ENCODE assay signal across 8 cellular contexts in the genomic region with DNA sequence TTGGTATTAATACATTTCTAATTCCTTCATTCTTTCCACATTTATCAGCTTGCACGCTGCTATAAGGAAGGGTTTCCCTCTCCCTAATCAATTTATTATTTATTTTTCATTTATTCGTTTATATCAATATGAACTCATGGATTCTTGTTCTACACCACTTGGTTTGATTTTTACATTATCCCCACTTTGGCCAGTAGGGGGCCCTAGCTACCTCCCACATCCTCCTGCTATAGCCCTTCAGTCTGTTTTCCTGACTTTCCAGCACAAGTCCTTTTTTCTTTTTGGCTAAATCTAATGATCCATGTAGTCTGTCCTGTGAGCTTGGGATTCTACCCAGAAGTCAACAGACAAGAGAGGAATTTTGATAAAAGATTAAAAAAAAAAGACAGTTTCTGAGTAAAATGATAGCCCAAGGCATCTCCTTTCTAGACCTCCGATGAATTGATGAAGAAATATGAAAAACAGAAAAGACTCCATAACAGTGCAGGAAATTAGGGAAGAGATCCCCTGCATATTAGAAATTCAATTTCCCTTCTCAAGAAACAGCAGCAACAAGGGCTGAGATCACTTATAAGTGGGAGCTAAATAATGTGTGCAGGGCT. TPM values are rescaled to one million over a fixed set of nuclear protein-coding genes. Genes with fewer than 3 reads are reported as not detected.
A peak's percentile ranks its signal among the peaks of the same experiment; 100 is the strongest.
DNase-seq lines count a peak whose midpoint lies in the region; ATAC-seq and TF ChIP-seq lines count a peak whose summit lies in the region.

No MANE protein-coding gene starts in this region.

- no peak for ATAC-seq in CD4-positive, alpha-beta T cell (ENCODE audit: poor library complexity)
- ATAC-seq in HG03135 (IDR thresholded peaks at IDR 0.05; ENCODE audit: unreplicated experiment) (no peak), GM21360 (IDR thresholded peaks at IDR 0.05; ENCODE audit: unreplicated experiment) (no peak), GM18511 (IDR thresholded peaks at IDR 0.05; ENCODE audit: unreplicated experiment) (no peak)

- POLR2A ChIA-PET in CD4-positive, alpha-beta T cell (lab: Charles Lee): no interaction called here

- CTCF ChIA-PET in CD4-positive, alpha-beta T cell (lab: Charles Lee): interaction anchor here (0.6 to 2.4 kb wide), 5 partner anchors 10 to 338 kb away, joined by 3 to 26 read pairs (median 3); no protein-coding TSS in a partner anchor

- no peaks in the 10 kb centered on the region for H3F3A ChIP-seq in neural cell (ENCODE audit: insufficient read depth, low read length, poor library complexity, severe bottlenecking)

- no peak for TF ChIP-seq RAD21 in neural cell (conservative IDR thresholded peaks at IDR 0.05)

- no peak overlapping the region for H3K4me2 ChIP-seq in neural cell (ENCODE audit: low read length)

- H3K36me3 ChIP-seq in endodermal cell (ENCODE audit: control insufficient read depth, insufficient read depth, low read length) (no peaks in the 10 kb centered on the region), neural cell (ENCODE audit: insufficient read depth, low read length) (no peaks in the 10 kb centered on the region)

- no peak overlapping the region for H3K4me3 ChIP-seq in GM12864 (ENCODE audit: low read depth, low read length)
- no peak overlapping the region for H3K4me3 ChIP-seq in endodermal cell (ENCODE audit: low read length)
- H3K4me3 ChIP-seq in neural cell (ENCODE audit: low read length): no peak overlapping the region

- DNase-seq in CD4-positive, alpha-beta T cell: no peak
- DNase-seq in GM12864 (ENCODE audit: low read depth) (no peak), OCI-M1 (lab: John Stamatoyannopoulos, UW) (peak; percentile 74), endodermal cell (peak; percentile 70)

- TF ChIP-seq EP300 in neural cell (conservative IDR thresholded peaks at IDR 0.05; ENCODE audit: poor library complexity, severe bottlenecking): no peak

- H3K27ac ChIP-seq in CD4-positive, alpha-beta T cell (ENCODE audit: low read depth, low read length): no peak overlapping the region
- no peak overlapping the region for H3K27ac ChIP-seq in endodermal cell (ENCODE audit: low read depth, low read length)
- no peak overlapping the region for H3K27ac ChIP-seq in neural cell (ENCODE audit: low read length)

- no peaks in the 10 kb centered on the region for H3K79me2 ChIP-seq in neural cell (replicated peaks; ENCODE audit: insufficient read depth, low read length)

- H3K9ac ChIP-seq in endodermal cell (ENCODE audit: extremely low read depth, low read length, poor library complexity, severe bottlenecking): no peak overlapping the region
- H3K9ac ChIP-seq in neural cell (ENCODE audit: low read length): no peak overlapping the region

- TF ChIP-seq CTCF in CD4-positive, alpha-beta T cell (IDR thresholded peaks at IDR 0.05): peak; percentile 79
- TF ChIP-seq CTCF in GM12864 (IDR thresholded peaks at IDR 0.05; ENCODE audit: low read depth, low read length, missing control alignments) (peak; percentile 75), endodermal cell (conservative IDR thresholded peaks at IDR 0.05) (peak; percentile 92), neural cell (IDR thresholded peaks at IDR 0.05; ENCODE audit: poor library complexity, severe bottlenecking) (peak; percentile 39)

- intact Hi-C loops in CD4-positive, alpha-beta T cell (cut with DNase I, micrococcal nuclease): loop anchor here in 1 of 2 experiments (5.0 kb wide), 1 partner anchor 45 kb away; no protein-coding TSS in a partner anchor

- no peaks in the 10 kb centered on the region for H3K4me1 Mint-ChIP-seq in CD4-positive, alpha-beta T cell (ENCODE audit: low read depth)
- H3K4me1 Mint-ChIP-seq in endodermal cell: peaks cover 24% of the 10 kb centered on the region

- no peak overlapping the region for H3K4me3 Mint-ChIP-seq in CD4-positive, alpha-beta T cell
- H3K4me3 Mint-ChIP-seq in endodermal cell: no peak overlapping the region

- H3K9me2 ChIP-seq in neural cell (ENCODE audit: insufficient read depth, low read length): no peaks in the 10 kb centered on the region

- no peak overlapping the region for H2AFZ ChIP-seq in neural cell (ENCODE audit: low read depth, low read length)

- 47 to 60% methylated on average over 1 to 3 of the region's 3 CpGs for WGBS in endodermal cell (ENCODE audit: insufficient coverage in 1 of 2, insufficient read length in 1 of 2), 2 experiments

- H3K27me3 Mint-ChIP-seq in CD4-positive, alpha-beta T cell: no peaks in the 10 kb centered on the region
- no peaks in the 10 kb centered on the region for H3K27me3 Mint-ChIP-seq in endodermal cell (ENCODE audit: insufficient read depth)

- H3K9me3 Mint-ChIP-seq in CD4-positive, alpha-beta T cell: no peaks in the 10 kb centered on the region
- no peaks in the 10 kb centered on the region for H3K9me3 Mint-ChIP-seq in endodermal cell

- H3K36me3 Mint-ChIP-seq in CD4-positive, alpha-beta T cell (ENCODE audit: low read depth): no peaks in the 10 kb centered on the region
- H3K36me3 Mint-ChIP-seq in endodermal cell (ENCODE audit: low read depth): no peaks in the 10 kb centered on the region

- no peaks in the 10 kb centered on the region for H3K9me3 ChIP-seq in CD4-positive, alpha-beta T cell (ENCODE audit: control insufficient read depth, low read length)
- no peaks in the 10 kb centered on the region for H3K9me3 ChIP-seq in endodermal cell (ENCODE audit: control insufficient read depth, low read length)
- H3K9me3 ChIP-seq in neural cell (ENCODE audit: low read length): no peaks in the 10 kb centered on the region

- H3K27me3 ChIP-seq in CD4-positive, alpha-beta T cell (ENCODE audit: control insufficient read depth, insufficient read depth, low read length): no peaks in the 10 kb centered on the region
- H3K27me3 ChIP-seq in endodermal cell (ENCODE audit: control insufficient read depth, insufficient read depth, low read length, poor library complexity, severe bottlenecking) (no peaks in the 10 kb centered on the region), neural cell (ENCODE audit: insufficient read depth, low read depth, low read length) (no peaks in the 10 kb centered on the region)

- no peaks in the 10 kb centered on the region for H4K20me1 ChIP-seq in neural cell (ENCODE audit: insufficient read depth)

- H3K27ac Mint-ChIP-seq in CD4-positive, alpha-beta T cell: no peak overlapping the region
- H3K27ac Mint-ChIP-seq in endodermal cell: no peak overlapping the region

- H3K4me1 ChIP-seq in endodermal cell (ENCODE audit: control insufficient read depth, insufficient read depth, low read length): peaks cover 8% of the 10 kb centered on the region

TF ChIP-seq in neural cell, 6 proteins besides CTCF, POLR2A, EP300 and RAD21:
- TF ChIP-seq, protein P1, sequence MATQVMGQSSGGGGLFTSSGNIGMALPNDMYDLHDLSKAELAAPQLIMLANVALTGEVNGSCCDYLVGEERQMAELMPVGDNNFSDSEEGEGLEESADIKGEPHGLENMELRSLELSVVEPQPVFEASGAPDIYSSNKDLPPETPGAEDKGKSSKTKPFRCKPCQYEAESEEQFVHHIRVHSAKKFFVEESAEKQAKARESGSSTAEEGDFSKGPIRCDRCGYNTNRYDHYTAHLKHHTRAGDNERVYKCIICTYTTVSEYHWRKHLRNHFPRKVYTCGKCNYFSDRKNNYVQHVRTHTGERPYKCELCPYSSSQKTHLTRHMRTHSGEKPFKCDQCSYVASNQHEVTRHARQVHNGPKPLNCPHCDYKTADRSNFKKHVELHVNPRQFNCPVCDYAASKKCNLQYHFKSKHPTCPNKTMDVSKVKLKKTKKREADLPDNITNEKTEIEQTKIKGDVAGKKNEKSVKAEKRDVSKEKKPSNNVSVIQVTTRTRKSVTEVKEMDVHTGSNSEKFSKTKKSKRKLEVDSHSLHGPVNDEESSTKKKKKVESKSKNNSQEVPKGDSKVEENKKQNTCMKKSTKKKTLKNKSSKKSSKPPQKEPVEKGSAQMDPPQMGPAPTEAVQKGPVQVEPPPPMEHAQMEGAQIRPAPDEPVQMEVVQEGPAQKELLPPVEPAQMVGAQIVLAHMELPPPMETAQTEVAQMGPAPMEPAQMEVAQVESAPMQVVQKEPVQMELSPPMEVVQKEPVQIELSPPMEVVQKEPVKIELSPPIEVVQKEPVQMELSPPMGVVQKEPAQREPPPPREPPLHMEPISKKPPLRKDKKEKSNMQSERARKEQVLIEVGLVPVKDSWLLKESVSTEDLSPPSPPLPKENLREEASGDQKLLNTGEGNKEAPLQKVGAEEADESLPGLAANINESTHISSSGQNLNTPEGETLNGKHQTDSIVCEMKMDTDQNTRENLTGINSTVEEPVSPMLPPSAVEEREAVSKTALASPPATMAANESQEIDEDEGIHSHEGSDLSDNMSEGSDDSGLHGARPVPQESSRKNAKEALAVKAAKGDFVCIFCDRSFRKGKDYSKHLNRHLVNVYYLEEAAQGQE (IDR thresholded peaks at IDR 0.05; ENCODE audit: borderline replicate concordance): no peak
- TF ChIP-seq SMC3 (conservative IDR thresholded peaks at IDR 0.05; ENCODE audit: poor library complexity): no peak
- no peak for TF ChIP-seq POLR2AphosphoS5 (IDR thresholded peaks at IDR 0.05)
- no peak for TF ChIP-seq MXI1 (conservative IDR thresholded peaks at IDR 0.05; ENCODE audit: poor library complexity, severe bottlenecking)
- no peak for TF ChIP-seq TAF1 (IDR thresholded peaks at IDR 0.05; ENCODE audit: low read depth)
- TF ChIP-seq EZH2 (IDR thresholded peaks at IDR 0.05; ENCODE audit: borderline replicate concordance, insufficient read depth, low read length, poor library complexity, severe bottlenecking): no peak

RNA-seq across cellular contexts. Expression of a gene that starts 47.7 kb away (rescaled TPM):
- total RNA-seq in CD4-positive, alpha-beta T cell: not detected
- total RNA-seq in endodermal cell: not detected
- not detected for polyA plus RNA-seq in endodermal cell (2013, experiment 1 of 2)
- polyA plus RNA-seq in endodermal cell (2013, experiment 2 of 2): not detected
- polyA plus RNA-seq in neural cell: not detected in 2 replicates
- not detected in 2 replicates for polyA minus RNA-seq in neural cell

Comparison
In these comparisons a context has a peak if more than half of its experiments do, and no peak if none do; other contexts are left out.
1. DNase-seq: peak in OCI-M1 (single experiment) and endodermal cell (single experiment); none in CD4-positive, alpha-beta T cell (0 of 10) and GM12864 (single experiment).
2. CTCF ChIP-seq: peak in every context shown above with its lines; median percentile 92 in endodermal cell; 79 in CD4-positive, alpha-beta T cell; 75 in GM12864; 39 in neural cell.